1 cellular context compared by ENCODE assay signal in genomic region chr1:153546371-153546770, GRCh38.
TF ChIP-seq lines count a peak whose summit lies in the region.

No MANE protein-coding gene starts in this region.

TF ChIP-seq in IMR-90, 13 proteins besides CTCF, POLR2A, EP300 and RAD21 (continued from another document):
- TF ChIP-seq ELK1 (IDR thresholded peaks at IDR 0.05; ENCODE audit: borderline replicate concordance, low read depth, low read length) (no peak), RCOR1 (IDR thresholded peaks at IDR 0.05; ENCODE audit: insufficient replicate concordance, low read length) (no peak), FOS (IDR thresholded peaks at IDR 0.05; ENCODE audit: low read depth, low read length) (no peak), USF2 (IDR thresholded peaks at IDR 0.05; ENCODE audit: low read depth, low read length) (no peak), MXI1 (IDR thresholded peaks at IDR 0.05; ENCODE audit: borderline replicate concordance, low read depth, low read length) (no peak), NFE2L2 (IDR thresholded peaks at IDR 0.05; ENCODE audit: low read depth, low read length) (no peak), BHLHE40 (IDR thresholded peaks at IDR 0.05; ENCODE audit: low read depth, low read length) (no peak)
